13 cellular contexts compared by ENCODE assay signal in genomic region chr6:40804905-40805304, GRCh38.
DNase-seq lines count a peak whose midpoint lies in the region; TF ChIP-seq lines count a peak whose summit lies in the region.
"Had no signal": no experiment of that assay in that cellular context is flagged by ENCODE, and none has a peak within 500 bp of the region (broad histone marks: within the 10 kb centered on the region; RNA-seq: fewer than 3 reads in every experiment).

No MANE protein-coding gene starts in this region.

- H3K36me3 Mint-ChIP-seq in endodermal cell (ENCODE audit: low read depth): no peaks in the 10 kb centered on the region
- H3K36me3 Mint-ChIP-seq: activated naive CD4-positive, alpha-beta T cell treated with anti-CD3 and anti-CD28 coated beads, Interleukin-2, amount 50 U/mL, for 24 hours had no signal

- H3K4me3 ChIP-seq in Loucy (ENCODE audit: low read length, poor library complexity, severe bottlenecking) (no peak overlapping the region), endodermal cell (ENCODE audit: low read length) (no peak overlapping the region), osteoblast (ENCODE audit: insufficient read depth, low read length) (no peak overlapping the region)
- H3K4me3 ChIP-seq: lung, pancreas had no signal

- H3K79me2 ChIP-seq in Loucy (ENCODE audit: insufficient read depth, low read length) (no peaks in the 10 kb centered on the region), osteoblast (ENCODE audit: insufficient read depth, low read length) (no peaks in the 10 kb centered on the region)

- H3K4me2 ChIP-seq in Loucy (ENCODE audit: low read depth, low read length, poor library complexity, severe bottlenecking) (no peak overlapping the region), osteoblast (ENCODE audit: insufficient read depth, low read length) (no peak overlapping the region)

- peaks cover 8% of the 10 kb centered on the region for H3K4me1 Mint-ChIP-seq in endodermal cell
- H3K4me1 Mint-ChIP-seq: activated naive CD4-positive, alpha-beta T cell treated with anti-CD3 and anti-CD28 coated beads, Interleukin-2, amount 50 U/mL, for 24 hours had no signal

- TF ChIP-seq CTCF in Loucy (conservative IDR thresholded peaks at IDR 0.05; ENCODE audit: low read length) (peak; percentile 65), endodermal cell (conservative IDR thresholded peaks at IDR 0.05) (peak; percentile 78), osteoblast (IDR thresholded peaks at IDR 0.05; ENCODE audit: extremely low read depth, low read depth, low read length) (peak; percentile 39)

- H3K36me3 ChIP-seq in Loucy (ENCODE audit: insufficient read depth, low read length) (no peaks in the 10 kb centered on the region), endodermal cell (ENCODE audit: control insufficient read depth, insufficient read depth, low read length) (no peaks in the 10 kb centered on the region), osteoblast (ENCODE audit: insufficient read depth, low read length) (no peaks in the 10 kb centered on the region)
- H3K36me3 ChIP-seq: pancreas had no signal

- H3K27ac Mint-ChIP-seq in endodermal cell: peak overlapping the region; percentile 52
- H3K27ac Mint-ChIP-seq: activated naive CD4-positive, alpha-beta T cell treated with anti-CD3 and anti-CD28 coated beads, Interleukin-2, amount 50 U/mL, for 24 hours had no signal

- H2AFZ ChIP-seq in Loucy (ENCODE audit: low read length) (no peak overlapping the region), osteoblast (ENCODE audit: low read length) (no peak overlapping the region)

- H3K27me3 ChIP-seq in Loucy (ENCODE audit: insufficient read depth, low read length, poor library complexity, severe bottlenecking) (no peaks in the 10 kb centered on the region), endodermal cell (ENCODE audit: control insufficient read depth, insufficient read depth, low read length, poor library complexity, severe bottlenecking) (no peaks in the 10 kb centered on the region), osteoblast (ENCODE audit: insufficient read depth, low read length) (no peaks in the 10 kb centered on the region)
- H3K27me3 ChIP-seq: pancreas had no signal

- WGBS in endodermal cell (ENCODE audit: insufficient coverage in 1 of 2, insufficient read length in 1 of 2), 2 experiments: 87 to 100% methylated on average over 2 to 4 of the region's 4 CpGs

- no peaks in the 10 kb centered on the region for H3K9me3 Mint-ChIP-seq in endodermal cell
- H3K9me3 Mint-ChIP-seq: activated naive CD4-positive, alpha-beta T cell treated with anti-CD3 and anti-CD28 coated beads, Interleukin-2, amount 50 U/mL, for 24 hours had no signal

- H3K27ac ChIP-seq in endodermal cell (ENCODE audit: low read depth, low read length) (no peak overlapping the region), osteoblast (ENCODE audit: low read depth, low read length) (no peak overlapping the region)
- H3K27ac ChIP-seq: pancreas had no signal

- H3K4me3 Mint-ChIP-seq in endodermal cell: no peak overlapping the region
- H3K4me3 Mint-ChIP-seq: activated naive CD4-positive, alpha-beta T cell treated with anti-CD3 and anti-CD28 coated beads, Interleukin-2, amount 50 U/mL, for 24 hours had no signal

- H3K4me1 ChIP-seq in Loucy (ENCODE audit: insufficient read depth, low read length, poor library complexity, severe bottlenecking): peaks cover 19% of the 10 kb centered on the region
- H3K4me1 ChIP-seq in endodermal cell (ENCODE audit: control insufficient read depth, insufficient read depth, low read length): peaks cover 4% of the 10 kb centered on the region
- peaks cover 3% of the 10 kb centered on the region for H3K4me1 ChIP-seq in osteoblast (ENCODE audit: insufficient read depth, low read length)
- H3K4me1 ChIP-seq: pancreas had no signal

- DNase-seq in NCI-H82 (lab: John Stamatoyannopoulos, UW) (peak; percentile 55), NCI-H82 treated with DMSO at 0.1 percent for 48 hours (lab: John Stamatoyannopoulos, UW; ENCODE audit: unreplicated experiment) (no peak), endodermal cell (no peak), osteoblast (ENCODE audit: insufficient read length, low spot score, missing footprints) (no peak), NCI-H510A treated with DMSO at 0.1 percent for 48 hours (lab: John Stamatoyannopoulos, UW) (no peak), NCI-H1436 treated with DMSO at 0.1 percent for 48 hours (lab: John Stamatoyannopoulos, UW) (no peak), NCI-H128 (lab: John Stamatoyannopoulos, UW; ENCODE audit: unreplicated experiment) (no peak)
- DNase-seq: KBM-7, OCI-M1, pancreas had no signal

- H3K9me2 ChIP-seq in Loucy (replicated peaks; ENCODE audit: low read depth, low read length): no peaks in the 10 kb centered on the region

- H3K9me3 ChIP-seq in Loucy (ENCODE audit: insufficient read depth, low read depth, low read length): no peaks in the 10 kb centered on the region
- no peaks in the 10 kb centered on the region for H3K9me3 ChIP-seq in endodermal cell (ENCODE audit: control insufficient read depth, low read length)
- H3K9me3 ChIP-seq in osteoblast (ENCODE audit: low read depth, low read length): no peaks in the 10 kb centered on the region
- H3K9me3 ChIP-seq: pancreas had no signal

- H3K9ac ChIP-seq in Loucy (ENCODE audit: low read depth, low read length, poor library complexity, severe bottlenecking) (no peak overlapping the region), endodermal cell (ENCODE audit: extremely low read depth, low read length, poor library complexity, severe bottlenecking) (no peak overlapping the region)

- H4K20me1 ChIP-seq in Loucy (ENCODE audit: insufficient read depth, low read length, poor library complexity, severe bottlenecking) (no peaks in the 10 kb centered on the region), osteoblast (ENCODE audit: insufficient read depth, low read length) (no peaks in the 10 kb centered on the region)

- H3K27me3 Mint-ChIP-seq in endodermal cell (ENCODE audit: insufficient read depth): peaks cover 4% of the 10 kb centered on the region
- H3K27me3 Mint-ChIP-seq: activated naive CD4-positive, alpha-beta T cell treated with anti-CD3 and anti-CD28 coated beads, Interleukin-2, amount 50 U/mL, for 24 hours had no signal

- no peaks in the 10 kb centered on the region for H3F3A ChIP-seq in Loucy (ENCODE audit: low read depth)
